In genomic region chr7:101865031-101865824, GRCh38 we compare ENCODE assay signal across 23 cellular contexts. TPM values are rescaled to one million over a fixed set of nuclear protein-coding genes. Genes with fewer than 3 reads are reported as not detected.
DNase-seq lines count a peak whose midpoint lies in the region; ATAC-seq and TF ChIP-seq lines count a peak whose summit lies in the region.
"Had no signal": no experiment of that assay in that cellular context is flagged by ENCODE, and none has a peak within 500 bp of the region (broad histone marks: within the 10 kb centered on the region; RNA-seq: fewer than 3 reads in every experiment).

No MANE protein-coding gene starts in this region.

- intact Hi-C loops in left ventricle myocardium inferior (cut with micrococcal nuclease) = no loop called here

- DNase-seq in left ventricle myocardium inferior (no peak), trophoblast cell (no peak), H7 (no peak), KBM-7 (no peak), NCI-H2196 treated with DMSO at 0.1 percent for 48 hours (lab: John Stamatoyannopoulos, UW; ENCODE audit: unreplicated experiment) (no peak)
- DNase-seq: activated B cell treated with CpG ODN at 0.5 μM for 24 hours; activated CD4-positive, alpha-beta T cell treated with anti-CD3 and anti-CD28 coated beads, Interleukin-2, amount 50 U/mL, for 48 hours; activated gamma-delta T cell; CD8-positive, alpha-beta T cell; cortex of kidney; DMS53; IMR-90; kidney glomerular epithelial cell; midbrain; natural killer cell; NCI-H1417 treated with DMSO at 0.1 percent for 48 hours; NCI-H510A; SK-N-SH had no signal

- no peak overlapping the region for H2BK5ac ChIP-seq in trophoblast cell (ENCODE audit: low read depth, low read length, poor library complexity)

- no peaks in the 10 kb centered on the region for H4K20me1 ChIP-seq in DOHH2 (ENCODE audit: control insufficient read depth, insufficient read depth, low read depth, low read length)
- H4K20me1 ChIP-seq in SU-DHL-6 (ENCODE audit: low read depth, low read length) = no peaks in the 10 kb centered on the region

- H2BK12ac ChIP-seq in trophoblast cell (ENCODE audit: low read length) = no peak overlapping the region

- H2BK120ac ChIP-seq in trophoblast cell (ENCODE audit: insufficient read depth, low read length, poor library complexity) = no peak overlapping the region

- no peak overlapping the region for H3K18ac ChIP-seq in trophoblast cell (ENCODE audit: low read length)

- H3F3A ChIP-seq in DOHH2 (ENCODE audit: control insufficient read depth, insufficient read depth) (peaks cover 64% of the 10 kb centered on the region), SU-DHL-6 (ENCODE audit: insufficient read depth) (peaks cover 98% of the 10 kb centered on the region)

- ATAC-seq in GM18861 (IDR thresholded peaks at IDR 0.05; ENCODE audit: unreplicated experiment) = no peak
- ATAC-seq: CD8-positive, alpha-beta T cell; GM12878; natural killer cell had no signal

- no peak overlapping the region for H3K23ac ChIP-seq in trophoblast cell (ENCODE audit: low read length)

- peak overlapping the region; percentile 17 for H3K4ac ChIP-seq in trophoblast cell (ENCODE audit: low read depth, low read length)

- H3K27me3 ChIP-seq in DOHH2 (ENCODE audit: control insufficient read depth, low read length) = no peaks in the 10 kb centered on the region
- H3K27me3 ChIP-seq in SU-DHL-6 (ENCODE audit: low read length) = no peaks in the 10 kb centered on the region
- no peaks in the 10 kb centered on the region for H3K27me3 ChIP-seq in left ventricle myocardium inferior (ENCODE audit: low read depth)
- H3K27me3 ChIP-seq in trophoblast cell (ENCODE audit: insufficient read depth, low read length) = no peaks in the 10 kb centered on the region
- H3K27me3 ChIP-seq in H7 (ENCODE audit: control insufficient read depth, insufficient read depth, low read length) = no peaks in the 10 kb centered on the region

- no peak overlapping the region for H4K8ac ChIP-seq in trophoblast cell (ENCODE audit: low read depth, low read length)

- no peaks in the 10 kb centered on the region for H3K9me3 ChIP-seq in DOHH2 (ENCODE audit: control insufficient read depth, insufficient read depth, low read length)
- no peaks in the 10 kb centered on the region for H3K9me3 ChIP-seq in SU-DHL-6 (ENCODE audit: insufficient read depth, low read length)
- no peaks in the 10 kb centered on the region for H3K9me3 ChIP-seq in left ventricle myocardium inferior (replicated peaks)
- H3K9me3 ChIP-seq in trophoblast cell (ENCODE audit: insufficient read depth, low read depth, low read length) = peaks cover 2% of the 10 kb centered on the region
- H3K9me3 ChIP-seq: SK-N-SH had no signal

- peak overlapping the region; percentile 47 for H3K9ac ChIP-seq in SU-DHL-6 (ENCODE audit: low read length)
- H3K9ac ChIP-seq in trophoblast cell (ENCODE audit: low read length) = no peak overlapping the region
- H3K9ac ChIP-seq: parathyroid adenoma, SK-N-SH had no signal

- H3K4me1 ChIP-seq in DOHH2 (ENCODE audit: control insufficient read depth, low read length) (peaks cover 100% of the 10 kb centered on the region), left ventricle myocardium inferior (peaks cover 68% of the 10 kb centered on the region), trophoblast cell (ENCODE audit: control insufficient read depth in 1 of 2, insufficient read depth in 2 of 2, low read length in 2 of 2) (peaks cover 20 to 27% of the 10 kb centered on the region in 2 experiments)

- H3K36me3 ChIP-seq in DOHH2 (ENCODE audit: control insufficient read depth, low read length) = peaks cover 46% of the 10 kb centered on the region
- no peaks in the 10 kb centered on the region; the same call in 1 of the 2 replicates for H3K36me3 ChIP-seq in SU-DHL-6 (ENCODE audit: low read length)
- no peaks in the 10 kb centered on the region for H3K36me3 ChIP-seq in left ventricle myocardium inferior
- H3K36me3 ChIP-seq in trophoblast cell (ENCODE audit: control insufficient read depth in 1 of 2, insufficient read depth in 2 of 2, low read length in 2 of 2) = no peaks in the 10 kb centered on the region
- H3K36me3 ChIP-seq in H7 (replicated peaks; ENCODE audit: control insufficient read depth, insufficient read depth, low read length) = no peaks in the 10 kb centered on the region

- H3K27ac ChIP-seq in DOHH2 (ENCODE audit: low read depth, low read length) = peak overlapping the region; percentile 90
- peak overlapping the region; percentile 97 for H3K27ac ChIP-seq in SU-DHL-6 (ENCODE audit: low read depth, low read length)
- peak overlapping the region; percentile 33 for H3K27ac ChIP-seq in left ventricle myocardium inferior (replicated peaks)
- no peak overlapping the region for H3K27ac ChIP-seq in trophoblast cell (ENCODE audit: low read depth, low read length)
- H3K27ac ChIP-seq: parathyroid adenoma had no signal

- H3K79me1 ChIP-seq in trophoblast cell (ENCODE audit: low read length) = peaks cover 8% of the 10 kb centered on the region

- TF ChIP-seq CTCF in DOHH2 (IDR thresholded peaks at IDR 0.05; ENCODE audit: low read depth, low read length, poor library complexity, severe bottlenecking) (peak; percentile 33), SU-DHL-6 (IDR thresholded peaks at IDR 0.05; ENCODE audit: insufficient read depth, low read length, poor library complexity, severe bottlenecking) (no peak), left ventricle myocardium inferior (IDR thresholded peaks at IDR 0.05; ENCODE audit: borderline replicate concordance) (no peak)

- H4K91ac ChIP-seq in trophoblast cell (ENCODE audit: low read depth, low read length) = no peak overlapping the region

- H4K12ac ChIP-seq in trophoblast cell (ENCODE audit: low read depth, low read length) = no peak overlapping the region

- peak overlapping the region; percentile 76 for H3K4me2 ChIP-seq in DOHH2 (ENCODE audit: low read length)
- peak overlapping the region; percentile 90 for H3K4me2 ChIP-seq in SU-DHL-6 (ENCODE audit: low read depth, low read length, poor library complexity, severe bottlenecking)
- H3K4me2 ChIP-seq in trophoblast cell (ENCODE audit: low read length) = no peak overlapping the region
- H3K4me2 ChIP-seq: SK-N-SH had no signal

- no peaks in the 10 kb centered on the region for H3K9me2 ChIP-seq in DOHH2 (replicated peaks; ENCODE audit: control insufficient read depth, low read length)
- no peaks in the 10 kb centered on the region for H3K9me2 ChIP-seq in SU-DHL-6 (replicated peaks; ENCODE audit: insufficient read depth, low read length)
- H3K9me2 ChIP-seq: SK-N-SH had no signal

- no peak overlapping the region for H3K14ac ChIP-seq in trophoblast cell (ENCODE audit: low read length)

- H3K4me3 ChIP-seq in DOHH2 (ENCODE audit: low read length) (peak overlapping the region; percentile 76), SU-DHL-6 (ENCODE audit: insufficient read depth, low read length, poor library complexity, severe bottlenecking) (peak overlapping the region; percentile 5), left ventricle myocardium inferior (no peak overlapping the region), trophoblast cell (ENCODE audit: low read depth, low read length) (no peak overlapping the region), H7 (ENCODE audit: insufficient read depth, low read depth, low read length) (no peak overlapping the region)
- H3K4me3 ChIP-seq: GM12878 had no signal

- no peak overlapping the region for H2AK5ac ChIP-seq in trophoblast cell (ENCODE audit: low read length)

- H3K79me2 ChIP-seq in DOHH2 (ENCODE audit: control insufficient read depth, low read length) (peaks cover 86% of the 10 kb centered on the region), SU-DHL-6 (ENCODE audit: insufficient read depth, low read length) (peaks cover 78% of the 10 kb centered on the region), trophoblast cell (ENCODE audit: control insufficient read depth, insufficient read depth, low read length, poor library complexity) (peaks cover 8% of the 10 kb centered on the region)

- in situ Hi-C loops in KBM-7 (cut with MboI; ENCODE audit: low pct_unique_long_range_greater_than_20kb, low sequenced_read_pairs) = no loop called here

- no CpG with 5 or more reads among the region's 19 CpGs for WGBS in trophoblast cell (ENCODE audit: extremely low coverage, insufficient coverage, insufficient read length)

- no peak overlapping the region for H2AFZ ChIP-seq in SU-DHL-6 (ENCODE audit: low read depth, low read length, severe bottlenecking)
- no peak overlapping the region for H2AFZ ChIP-seq in trophoblast cell (ENCODE audit: insufficient read depth, low read length, poor library complexity)
- H2AFZ ChIP-seq: parathyroid adenoma had no signal

RNA-seq across cellular contexts. Expression of gene CUX1, which starts 47.8 kb away (rescaled TPM):
- total RNA-seq in left ventricle myocardium inferior = 125 TPM
- 39.0 and 43.1 TPM in 2 replicates for polyA plus RNA-seq in trophoblast cell (2013)
- 25.3 and 28.2 TPM in 2 replicates for total RNA-seq in H7 (2014; rRNA removed; shearing (Covaris generic))

Comparison
In these comparisons a context has a peak if more than half of its experiments do, and no peak if none do; other contexts are left out.
1. H3K4me3 ChIP-seq: peak in DOHH2 (single experiment) and SU-DHL-6 (single experiment); none in left ventricle myocardium inferior (single experiment), trophoblast cell (single experiment) and H7 (single experiment).